Comparison of ENCODE assay signal across 32 cellular contexts in the genomic region with DNA sequence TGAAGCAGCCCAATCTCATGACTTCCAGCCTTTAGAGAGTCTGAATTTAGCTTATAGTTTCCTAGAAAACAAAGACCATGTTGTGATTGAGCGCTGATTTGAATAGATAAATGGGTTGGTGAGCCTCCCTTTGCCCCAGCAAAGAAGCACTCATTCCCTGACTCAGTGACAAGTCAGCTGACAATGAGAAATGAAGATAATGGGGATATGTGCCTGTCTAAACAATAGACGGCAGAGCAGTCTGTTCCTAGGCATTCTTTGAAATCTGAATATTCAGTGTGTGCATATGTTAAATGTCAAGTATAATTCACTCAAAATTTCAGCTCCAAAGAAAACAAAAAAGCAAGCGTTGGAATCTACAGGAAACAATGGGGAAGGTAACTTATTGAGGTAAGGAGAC. TPM values are rescaled to one million over a fixed set of nuclear protein-coding genes. Genes with fewer than 3 reads are reported as not detected.
"Had no signal": no experiment of that assay in that cellular context is flagged by ENCODE, and none has a peak within 500 bp of the region (broad histone marks: within the 10 kb centered on the region; RNA-seq: fewer than 3 reads in every experiment).

No MANE protein-coding gene starts in this region.

- H3K9me3 ChIP-seq: heart right ventricle, left lung, lower lobe of right lung, ovary, prostate gland, sigmoid colon, stomach, suprapubic skin, thoracic aorta, tibial artery, upper lobe of right lung had no signal

- H3K4me1 ChIP-seq: heart right ventricle, left lung, lower lobe of right lung, prostate gland, sigmoid colon, stomach, suprapubic skin, tibial artery, upper lobe of right lung had no signal

- H3K36me3 Mint-ChIP-seq: naive B cell; natural killer cell; neural progenitor cell; stimulated activated naive B cell treated with anti-CD40 and anti-IgM and Interleukin-4, amounts not matched to agents 10 μg/mL and 1 μg/mL and 100 μg/mL, for 72 hours had no signal

- H3K79me2 ChIP-seq: hepatocyte had no signal

- H3K9ac ChIP-seq: neural progenitor cell had no signal

- DNase-seq: heart right ventricle; left colon; left lung; lower lobe of right lung; mammary epithelial cell; mesenchymal stem cell; naive B cell; natural killer cell; ovary; posterior cingulate gyrus; retina; sigmoid colon; small intestine; stimulated activated CD4-positive, alpha-beta T cell treated with anti-CD3 and anti-CD28 coated beads, Interleukin-15, amount 100 ng/mL, for 24 hours; stimulated activated CD4-positive, alpha-beta T cell treated with anti-CD3 and anti-CD28 coated beads, Interleukin-2, amount 100 ng/mL, for 24 hours; stimulated activated CD4-positive, alpha-beta T cell treated with anti-CD3 and anti-CD28 coated beads, Interleukin-4, amount 100 ng/mL, for 1 hour; stimulated activated naive B cell treated with anti-CD40 and anti-IgM and Interleukin-4, amounts not matched to agents 10 μg/mL and 1 μg/mL and 100 μg/mL, for 72 hours; stimulated activated naive CD8-positive, alpha-beta T cell treated with anti-CD3 and anti-CD28 coated beads, Interleukin-15, Interleukin-2, amounts not matched to agents 100 U/mL and 50 U/mL, for 24 hours; stomach; tibial artery; trophoblast cell; upper lobe of right lung had no signal

- H3K4me3 ChIP-seq: heart right ventricle, hepatocyte, left lung, lower lobe of right lung, neural progenitor cell, ovary, prostate gland, sigmoid colon, stomach, suprapubic skin, thoracic aorta, tibial artery, upper lobe of right lung had no signal

- ATAC-seq: heart right ventricle; left colon; left lung; lower lobe of right lung; natural killer cell; stimulated activated naive B cell treated with anti-CD40 and anti-IgM and Interleukin-4, amounts not matched to agents 10 μg/mL and 1 μg/mL and 100 μg/mL, for 72 hours; stimulated activated naive CD8-positive, alpha-beta T cell treated with anti-CD3 and anti-CD28 coated beads, Interleukin-15, Interleukin-2, amounts not matched to agents 100 U/mL and 50 U/mL, for 24 hours; upper lobe of right lung had no signal

- H2AFZ ChIP-seq: hepatocyte, neural progenitor cell had no signal

- H3K9me3 Mint-ChIP-seq: neural progenitor cell; stimulated activated naive B cell treated with anti-CD40 and anti-IgM and Interleukin-4, amounts not matched to agents 10 μg/mL and 1 μg/mL and 100 μg/mL, for 72 hours had no signal

- H3K27ac Mint-ChIP-seq: natural killer cell; neural progenitor cell; stimulated activated naive B cell treated with anti-CD40 and anti-IgM and Interleukin-4, amounts not matched to agents 10 μg/mL and 1 μg/mL and 100 μg/mL, for 72 hours had no signal

- H3K4me2 ChIP-seq: hepatocyte, neural progenitor cell had no signal

- H3K4me3 Mint-ChIP-seq: naive B cell; natural killer cell; neural progenitor cell; stimulated activated naive B cell treated with anti-CD40 and anti-IgM and Interleukin-4, amounts not matched to agents 10 μg/mL and 1 μg/mL and 100 μg/mL, for 72 hours had no signal

- H3K4me1 Mint-ChIP-seq: naive B cell; natural killer cell; stimulated activated naive B cell treated with anti-CD40 and anti-IgM and Interleukin-4, amounts not matched to agents 10 μg/mL and 1 μg/mL and 100 μg/mL, for 72 hours had no signal

- H3K27ac ChIP-seq: heart right ventricle, hepatocyte, left lung, lower lobe of right lung, neural progenitor cell, ovary, prostate gland, sigmoid colon, stomach, suprapubic skin, thoracic aorta, tibial artery, upper lobe of right lung had no signal

- H3K27me3 ChIP-seq: heart right ventricle, hepatocyte, left lung, neural progenitor cell, ovary, sigmoid colon, stomach, suprapubic skin, tibial artery, upper lobe of right lung had no signal

- FAIRE-seq: keratinocyte, small intestine, urothelium cell line had no signal

- H3K36me3 ChIP-seq: heart right ventricle, left lung, lower lobe of right lung, neural progenitor cell, ovary, prostate gland, sigmoid colon, stomach, suprapubic skin, thoracic aorta, tibial artery, upper lobe of right lung had no signal

RNA-seq across cellular contexts. Expression of a gene that starts 34.8 kb away (rescaled TPM):
- total RNA-seq: heart right ventricle, left colon, lower lobe of right lung, mammary epithelial cell, mononuclear cell, natural killer cell, omental fat pad, ovary, prostate gland, sigmoid colon, stomach, suprapubic skin, thoracic aorta, upper lobe of right lung had no signal
- polyA plus RNA-seq: heart right ventricle, keratinocyte, liver, mammary epithelial cell, sigmoid colon, small intestine, stomach had no signal
